In genomic region chr1:19220080-19220846, GRCh38 we compare ENCODE assay signal across 14 cellular contexts. TPM values are rescaled to one million over a fixed set of nuclear protein-coding genes. Genes with fewer than 3 reads are reported as not detected.
DNase-seq lines count a peak whose midpoint lies in the region; ATAC-seq lines count a peak whose summit lies in the region.
"Had no signal": no experiment of that assay in that cellular context is flagged by ENCODE, and none has a peak within 500 bp of the region (broad histone marks: within the 10 kb centered on the region; RNA-seq: fewer than 3 reads in every experiment).

No MANE protein-coding gene starts in this region.

- no peaks in the 10 kb centered on the region for H3K9me3 ChIP-seq in BLaER1 treated with 17β-estradiol and CSF1 and Interleukin-3, amounts not matched to agents 10 nM and 100 nM (replicated peaks in 1 of 11)
- no peaks in the 10 kb centered on the region for H3K9me3 ChIP-seq in CD8-positive, alpha-beta memory T cell (ENCODE audit: low read length)
- no peaks in the 10 kb centered on the region for H3K9me3 ChIP-seq in naive thymus-derived CD4-positive, alpha-beta T cell (ENCODE audit: control insufficient read depth in 2 of 3, low read length in 3 of 3)

- H4K20me1 ChIP-seq in BLaER1 treated with 17β-estradiol and CSF1 and Interleukin-3, amounts not matched to agents 10 nM and 100 nM: peaks cover 11 to 86% (median 53%) of the 10 kb centered on the region in 11 experiments; a peak in 17 of 22 replicates

- H3K9me3 Mint-ChIP-seq in CD8-positive, alpha-beta memory T cell: no peaks in the 10 kb centered on the region
- no peaks in the 10 kb centered on the region for H3K9me3 Mint-ChIP-seq in activated CD8-positive, alpha-beta T cell treated with anti-CD3 and anti-CD28 coated beads, Interleukin-2, amount 10 ng/mL, durations not matched to agents 7 days and 5 days (ENCODE audit: insufficient read depth)
- no peaks in the 10 kb centered on the region for H3K9me3 Mint-ChIP-seq in naive thymus-derived CD4-positive, alpha-beta T cell
- H3K9me3 Mint-ChIP-seq: CD4-positive, alpha-beta T cell had no signal

- H3K36me3 Mint-ChIP-seq in CD8-positive, alpha-beta memory T cell: peaks cover 0 to 84% (median 22%) of the 10 kb centered on the region in 3 donors
- peaks cover 57% of the 10 kb centered on the region for H3K36me3 Mint-ChIP-seq in activated CD8-positive, alpha-beta T cell treated with anti-CD3 and anti-CD28 coated beads, Interleukin-2, amount 10 ng/mL, durations not matched to agents 7 days and 5 days (ENCODE audit: low read depth)
- peaks cover 14 to 46% (median 41%) of the 10 kb centered on the region in 5 donors for H3K36me3 Mint-ChIP-seq in naive thymus-derived CD4-positive, alpha-beta T cell

- H3K36me3 ChIP-seq in BLaER1 treated with 17β-estradiol and CSF1 and Interleukin-3, amounts not matched to agents 10 nM and 100 nM: peaks cover 96 to 100% (median 100%) of the 10 kb centered on the region in 11 experiments
- H3K36me3 ChIP-seq in CD8-positive, alpha-beta memory T cell (ENCODE audit: insufficient read depth, low read length): peaks cover 60% of the 10 kb centered on the region
- peaks cover 6 to 80% (median 16%) of the 10 kb centered on the region in 3 experiments for H3K36me3 ChIP-seq in naive thymus-derived CD4-positive, alpha-beta T cell (ENCODE audit: control insufficient read depth in 2 of 3, insufficient read depth in 3 of 3, low read length in 3 of 3)

- CTCF ChIA-PET in CD8-positive, alpha-beta memory T cell (lab: Charles Lee): interaction anchor here (1.2 kb wide), 1 partner anchor 10 kb away, joined by 4 read pairs; the partner anchor contains the start of gene UBR4
- CTCF ChIA-PET in activated CD8-positive, alpha-beta T cell treated with anti-CD3 and anti-CD28 coated beads, Interleukin-2, amount 10 ng/mL, durations not matched to agents 7 days and 5 days (lab: Charles Lee): interaction anchor here (0.9 to 1.5 kb wide), 2 partner anchors 21 to 24 kb away, joined by 3 read pairs; no protein-coding TSS in a partner anchor
- CTCF ChIA-PET in naive thymus-derived CD4-positive, alpha-beta T cell (lab: Charles Lee): no interaction called here

- no peaks in the 10 kb centered on the region for H3K27me3 Mint-ChIP-seq in CD8-positive, alpha-beta memory T cell
- no peaks in the 10 kb centered on the region for H3K27me3 Mint-ChIP-seq in activated CD8-positive, alpha-beta T cell treated with anti-CD3 and anti-CD28 coated beads, Interleukin-2, amount 10 ng/mL, durations not matched to agents 7 days and 5 days (ENCODE audit: low read depth)
- no peaks in the 10 kb centered on the region for H3K27me3 Mint-ChIP-seq in naive thymus-derived CD4-positive, alpha-beta T cell
- H3K27me3 Mint-ChIP-seq: activated CD8-positive, alpha-beta memory T cell treated with anti-CD3 and anti-CD28 coated beads, Interleukin-2, amount 10 ng/mL, durations not matched to agents 7 days and 5 days; CD4-positive, alpha-beta T cell; progenitor cell of endocrine pancreas had no signal

- peak overlapping the region in 1 of 10 experiments; percentile 3; a peak in 1 of 20 replicates for H3K4me3 ChIP-seq in BLaER1 treated with 17β-estradiol and CSF1 and Interleukin-3, amounts not matched to agents 10 nM and 100 nM
- no peak overlapping the region for H3K4me3 ChIP-seq in CD8-positive, alpha-beta memory T cell (ENCODE audit: low read length)
- no peak overlapping the region for H3K4me3 ChIP-seq in naive thymus-derived CD4-positive, alpha-beta T cell (ENCODE audit: low read length)

- no peak overlapping the region for H3K4me3 Mint-ChIP-seq in CD8-positive, alpha-beta memory T cell
- no peak overlapping the region for H3K4me3 Mint-ChIP-seq in activated CD8-positive, alpha-beta T cell treated with anti-CD3 and anti-CD28 coated beads, Interleukin-2, amount 10 ng/mL, durations not matched to agents 7 days and 5 days
- no peak overlapping the region for H3K4me3 Mint-ChIP-seq in naive thymus-derived CD4-positive, alpha-beta T cell
- H3K4me3 Mint-ChIP-seq: activated CD8-positive, alpha-beta memory T cell treated with anti-CD3 and anti-CD28 coated beads, Interleukin-2, amount 10 ng/mL, durations not matched to agents 7 days and 5 days; CD4-positive, alpha-beta T cell had no signal

- intact Hi-C loops in naive thymus-derived CD4-positive, alpha-beta T cell (cut with micrococcal nuclease): no loop called here

- H3K4me2 ChIP-seq in BLaER1 treated with 17β-estradiol and CSF1 and Interleukin-3, amounts not matched to agents 10 nM and 100 nM: peak overlapping the region in 8 of 11 experiments; percentile 33 to 77 (median 60); a peak in 15 of 22 replicates

- peaks cover 0 to 36% (median 24%) of the 10 kb centered on the region in 10 experiments; a peak in 16 of 20 replicates for H3K4me1 ChIP-seq in BLaER1 treated with 17β-estradiol and CSF1 and Interleukin-3, amounts not matched to agents 10 nM and 100 nM
- no peaks in the 10 kb centered on the region for H3K4me1 ChIP-seq in CD8-positive, alpha-beta memory T cell (ENCODE audit: insufficient read depth, low read length)
- no peaks in the 10 kb centered on the region for H3K4me1 ChIP-seq in naive thymus-derived CD4-positive, alpha-beta T cell (ENCODE audit: control insufficient read depth in 2 of 2, insufficient read depth in 2 of 2, low read length in 2 of 2)

- no peak for ATAC-seq in activated CD8-positive, alpha-beta T cell treated with anti-CD3 and anti-CD28 coated beads, Interleukin-2, amount 10 ng/mL, durations not matched to agents 7 days and 5 days
- ATAC-seq in naive thymus-derived CD4-positive, alpha-beta T cell: no peak
- ATAC-seq in GM21723 (IDR thresholded peaks at IDR 0.05; ENCODE audit: unreplicated experiment): no peak
- ATAC-seq: activated CD8-positive, alpha-beta memory T cell treated with anti-CD3 and anti-CD28 coated beads, Interleukin-2, amount 10 ng/mL, durations not matched to agents 7 days and 5 days had no signal

- no peak for DNase-seq in CD8-positive, alpha-beta memory T cell
- no peak for DNase-seq in activated CD8-positive, alpha-beta T cell treated with anti-CD3 and anti-CD28 coated beads, Interleukin-2, amount 10 ng/mL, durations not matched to agents 7 days and 5 days
- no peak for DNase-seq in naive thymus-derived CD4-positive, alpha-beta T cell
- no peak for DNase-seq in NCI-H524 treated with DMSO at 0.1 percent for 48 hours (lab: John Stamatoyannopoulos, UW)
- no peak for DNase-seq in pons (ENCODE audit: low spot score)
- DNase-seq: activated CD8-positive, alpha-beta memory T cell treated with anti-CD3 and anti-CD28 coated beads, Interleukin-2, amount 10 ng/mL, durations not matched to agents 7 days and 5 days; CD4-positive, alpha-beta T cell; glutamatergic neuron; NCI-H2171 treated with DMSO at 0.1 percent for 48 hours; trophoblast cell had no signal

- H3K27me3 ChIP-seq in BLaER1 treated with 17β-estradiol and CSF1 and Interleukin-3, amounts not matched to agents 10 nM and 100 nM: no peaks in the 10 kb centered on the region
- H3K27me3 ChIP-seq in CD8-positive, alpha-beta memory T cell (ENCODE audit: insufficient read depth, low read length, poor library complexity, severe bottlenecking): no peaks in the 10 kb centered on the region
- H3K27me3 ChIP-seq in naive thymus-derived CD4-positive, alpha-beta T cell (ENCODE audit: control insufficient read depth in 2 of 2, insufficient read depth in 2 of 2, low read length in 2 of 2): no peaks in the 10 kb centered on the region

- peaks cover 3 to 8% (median 7%) of the 10 kb centered on the region in 3 donors for H3K4me1 Mint-ChIP-seq in CD8-positive, alpha-beta memory T cell
- peaks cover 2% of the 10 kb centered on the region for H3K4me1 Mint-ChIP-seq in activated CD8-positive, alpha-beta T cell treated with anti-CD3 and anti-CD28 coated beads, Interleukin-2, amount 10 ng/mL, durations not matched to agents 7 days and 5 days (ENCODE audit: low read depth)
- H3K4me1 Mint-ChIP-seq in naive thymus-derived CD4-positive, alpha-beta T cell: peaks cover 6 to 20% (median 11%) of the 10 kb centered on the region in 7 donors

- peak overlapping the region in 6 of 11 experiments; percentile 28 to 68 (median 57); a peak in 9 of 22 replicates for H3K9ac ChIP-seq in BLaER1 treated with 17β-estradiol and CSF1 and Interleukin-3, amounts not matched to agents 10 nM and 100 nM

- peak overlapping the region in 8 of 11 experiments; percentile 12 to 85 (median 74); a peak in 16 of 22 replicates for H3K27ac ChIP-seq in BLaER1 treated with 17β-estradiol and CSF1 and Interleukin-3, amounts not matched to agents 10 nM and 100 nM
- H3K27ac ChIP-seq in CD8-positive, alpha-beta memory T cell (ENCODE audit: low read depth, low read length): no peak overlapping the region
- H3K27ac ChIP-seq in naive thymus-derived CD4-positive, alpha-beta T cell (ENCODE audit: low read depth, low read length): peak overlapping the region; percentile 11
- H3K27ac ChIP-seq: epithelial cell of prostate had no signal

- POLR2A ChIA-PET in CD8-positive, alpha-beta memory T cell (lab: Charles Lee): no interaction called here
- POLR2A ChIA-PET in activated CD8-positive, alpha-beta T cell treated with anti-CD3 and anti-CD28 coated beads, Interleukin-2, amount 10 ng/mL, durations not matched to agents 7 days and 5 days (lab: Charles Lee): interaction anchor here (0.8 to 1.0 kb wide), 3 partner anchors 9 to 22 kb away, joined by 3 read pairs; no protein-coding TSS in a partner anchor
- POLR2A ChIA-PET in naive thymus-derived CD4-positive, alpha-beta T cell (lab: Charles Lee): interaction anchor here (0.8 kb wide), 1 partner anchor 9 kb away, joined by 3 read pairs; no protein-coding TSS in a partner anchor

- H3K27ac Mint-ChIP-seq in CD8-positive, alpha-beta memory T cell: peak overlapping the region in 6 of 8 donors; percentile 38 to 76 (median 65)
- H3K27ac Mint-ChIP-seq in activated CD8-positive, alpha-beta T cell treated with anti-CD3 and anti-CD28 coated beads, Interleukin-2, amount 10 ng/mL, durations not matched to agents 7 days and 5 days: peak overlapping the region; percentile 19
- peak overlapping the region in 6 of 9 donors; percentile 34 to 79 (median 56) for H3K27ac Mint-ChIP-seq in naive thymus-derived CD4-positive, alpha-beta T cell
- H3K27ac Mint-ChIP-seq: CD4-positive, alpha-beta T cell; progenitor cell of endocrine pancreas had no signal

RNA-seq across cellular contexts. Expression of gene UBR4, which starts 10.2 kb away (rescaled TPM):
- 100 to 1,000 TPM; 110 to 112 TPM for total RNA-seq in CD8-positive, alpha-beta memory T cell
- polyA plus RNA-seq in CD8-positive, alpha-beta memory T cell: 27.4 TPM
- total RNA-seq in activated CD8-positive, alpha-beta T cell treated with anti-CD3 and anti-CD28 coated beads, Interleukin-2, amount 10 ng/mL, durations not matched to agents 7 days and 5 days: 100 to 1,000 TPM; 117 to 125 TPM
- total RNA-seq in naive thymus-derived CD4-positive, alpha-beta T cell: 100 to 1,000 TPM; 120 to 174 (median 159) TPM
- polyA plus RNA-seq in naive thymus-derived CD4-positive, alpha-beta T cell: 10 to 100 TPM; 18.9 to 27.3 TPM

RNA-seq across cellular contexts. Expression of gene EMC1, which starts 31.1 kb away (rescaled TPM):
- total RNA-seq in CD8-positive, alpha-beta memory T cell: 10 to 100 TPM; 57.0 to 58.2 TPM
- 24.7 TPM for polyA plus RNA-seq in CD8-positive, alpha-beta memory T cell
- total RNA-seq in activated CD8-positive, alpha-beta T cell treated with anti-CD3 and anti-CD28 coated beads, Interleukin-2, amount 10 ng/mL, durations not matched to agents 7 days and 5 days: 10 to 100 TPM; 36.6 to 38.9 TPM
- 10 to 100 TPM; 29.8 to 43.7 (median 37.1) TPM for total RNA-seq in naive thymus-derived CD4-positive, alpha-beta T cell
- 10 to 100 TPM; 18.6 to 25.6 TPM for polyA plus RNA-seq in naive thymus-derived CD4-positive, alpha-beta T cell

RNA-seq across cellular contexts. Expression of gene MRTO4, which starts 31.3 kb away (rescaled TPM):
- total RNA-seq in CD8-positive, alpha-beta memory T cell: 100 to 1,000 TPM; 137 TPM
- 28.5 TPM for polyA plus RNA-seq in CD8-positive, alpha-beta memory T cell
- total RNA-seq in activated CD8-positive, alpha-beta T cell treated with anti-CD3 and anti-CD28 coated beads, Interleukin-2, amount 10 ng/mL, durations not matched to agents 7 days and 5 days: 10 to 100 TPM; 43.5 to 44.4 TPM
- 10 to 100 TPM; 17.1 to 42.3 (median 22.4) TPM for total RNA-seq in naive thymus-derived CD4-positive, alpha-beta T cell
- 10 to 100 TPM; 27.1 to 29.0 TPM for polyA plus RNA-seq in naive thymus-derived CD4-positive, alpha-beta T cell
